In genomic region chr6:166360243-166361079, GRCh38 we compare ENCODE assay signal across 13 cellular contexts. TPM values are rescaled to one million over a fixed set of nuclear protein-coding genes. Genes with fewer than 3 reads are reported as not detected.
DNase-seq lines count a peak whose midpoint lies in the region; ATAC-seq and TF ChIP-seq lines count a peak whose summit lies in the region.
"Had no signal": no experiment of that assay in that cellular context is flagged by ENCODE, and none has a peak within 500 bp of the region (broad histone marks: within the 10 kb centered on the region; RNA-seq: fewer than 3 reads in every experiment).

No MANE protein-coding gene starts in this region.

- no peaks in the 10 kb centered on the region for H3F3A ChIP-seq in PC-9 (ENCODE audit: insufficient read depth, low read depth)

- H3K27ac Mint-ChIP-seq in progenitor cell of endocrine pancreas = no peak overlapping the region
- H3K27ac Mint-ChIP-seq: activated naive CD8-positive, alpha-beta T cell; naive B cell had no signal

- no peak for ATAC-seq in HG03175 (IDR thresholded peaks at IDR 0.05; ENCODE audit: unreplicated experiment)
- no peak for ATAC-seq in HG03565 (IDR thresholded peaks at IDR 0.05; ENCODE audit: unreplicated experiment)

- H3K4me1 ChIP-seq in PC-9 (replicated peaks; ENCODE audit: insufficient read depth) (peaks cover 9% of the 10 kb centered on the region; the same call in 1 of the 2 replicates), osteoblast (ENCODE audit: insufficient read depth, low read length) (peaks cover 20% of the 10 kb centered on the region)

- H3K27me3 Mint-ChIP-seq in progenitor cell of endocrine pancreas = peaks cover 4% of the 10 kb centered on the region
- H3K27me3 Mint-ChIP-seq: activated naive CD8-positive, alpha-beta T cell had no signal

- H3K27ac ChIP-seq in PC-9 (no peak overlapping the region), osteoblast (ENCODE audit: low read depth, low read length) (no peak overlapping the region)

- no peaks in the 10 kb centered on the region for H3K9me2 ChIP-seq in PC-9 (ENCODE audit: insufficient read depth)

- no peaks in the 10 kb centered on the region for H3K4me1 Mint-ChIP-seq in progenitor cell of endocrine pancreas (ENCODE audit: low read depth)
- H3K4me1 Mint-ChIP-seq: naive B cell had no signal

- intact Hi-C loops in PC-9 (cut with micrococcal nuclease; ENCODE audit: unreplicated experiment) = no loop called here

- no peak for TF ChIP-seq CTCF in PC-9 (conservative IDR thresholded peaks at IDR 0.05)
- no peak for TF ChIP-seq CTCF in osteoblast (IDR thresholded peaks at IDR 0.05; ENCODE audit: extremely low read depth, low read depth, low read length)
- TF ChIP-seq CTCF in progenitor cell of endocrine pancreas (IDR thresholded peaks at IDR 0.05; ENCODE audit: unreplicated experiment) = no peak

- no TSS peak for BruUV-seq in PC-9 (replicated peaks; lab: Mats Ljungman, UMichigan)

- CTCF ChIA-PET in PC-9 (lab: Charles Lee) = no interaction called here

- H3K79me2 ChIP-seq in PC-9 (ENCODE audit: low read depth) (no peaks in the 10 kb centered on the region), osteoblast (ENCODE audit: insufficient read depth, low read length) (no peaks in the 10 kb centered on the region)

- H3K36me3 ChIP-seq in PC-9 (ENCODE audit: low read depth) (no peaks in the 10 kb centered on the region), osteoblast (ENCODE audit: insufficient read depth, low read length) (no peaks in the 10 kb centered on the region)

- no peak overlapping the region for H3K4me3 Mint-ChIP-seq in progenitor cell of endocrine pancreas (ENCODE audit: low read depth)
- H3K4me3 Mint-ChIP-seq: activated naive CD8-positive, alpha-beta T cell; naive B cell had no signal

- H4K20me1 ChIP-seq in PC-9 (ENCODE audit: insufficient read depth) (no peaks in the 10 kb centered on the region), osteoblast (ENCODE audit: insufficient read depth, low read length) (no peaks in the 10 kb centered on the region)

- H3K9me3 Mint-ChIP-seq in progenitor cell of endocrine pancreas (ENCODE audit: low read depth) = no peaks in the 10 kb centered on the region

- H3K36me3 Mint-ChIP-seq in progenitor cell of endocrine pancreas (ENCODE audit: insufficient read depth) = peaks cover 3% of the 10 kb centered on the region

- peak; percentile 17 for DNase-seq in HCEC 1CT
- DNase-seq in PC-9 = no peak
- peak; percentile 27 for DNase-seq in fibroblast of peridontal ligament (ENCODE audit: extremely low read depth)
- DNase-seq in osteoblast (ENCODE audit: insufficient read length, low spot score, missing footprints) = peak; percentile 81
- DNase-seq in NCI-H1092 (lab: John Stamatoyannopoulos, UW) = no peak
- DNase-seq in progenitor cell of endocrine pancreas (ENCODE audit: low spot score, unreplicated experiment) = no peak
- DNase-seq: naive B cell, NCI-H446 treated with DMSO at 0.1 percent for 48 hours had no signal

- H3K4me2 ChIP-seq in PC-9 (peak overlapping the region; percentile 50), osteoblast (ENCODE audit: insufficient read depth, low read length) (no peak overlapping the region)

- H3K27me3 ChIP-seq in PC-9 (ENCODE audit: insufficient read depth, low read depth) (0 out of 2 replicates have a peak, but pooled peaks cover 3% of the 10 kb centered on the region), osteoblast (ENCODE audit: insufficient read depth, low read length) (peaks cover 2% of the 10 kb centered on the region)

- POLR2A ChIA-PET in PC-9 (lab: Charles Lee; ENCODE audit: unreplicated experiment) = no interaction called here

- no peak overlapping the region for H3K4me3 ChIP-seq in PC-9
- no peak overlapping the region for H3K4me3 ChIP-seq in osteoblast (ENCODE audit: insufficient read depth, low read length)

- H3K9me3 ChIP-seq in PC-9 (ENCODE audit: insufficient read depth, low read depth) (no peaks in the 10 kb centered on the region), osteoblast (ENCODE audit: low read depth, low read length) (no peaks in the 10 kb centered on the region)

- H2AFZ ChIP-seq in PC-9 (peak overlapping the region; percentile 44; the same call in 1 of the 2 replicates), osteoblast (ENCODE audit: low read length) (no peak overlapping the region)

RNA-seq across cellular contexts. Expression of gene SFT2D1, which starts 18.1 kb away (rescaled TPM):
- 31.5 and 39.9 TPM in 2 replicates for total RNA-seq in PC-9 (2021)
- total RNA-seq in osteoblast = 22.1 and 25.7 TPM in 2 replicates
- 25.4 and 29.8 TPM in 2 replicates for total RNA-seq in progenitor cell of endocrine pancreas

RNA-seq across cellular contexts. Expression of gene MPC1, which starts 22.3 kb away (rescaled TPM):
- total RNA-seq in PC-9 (2021) (7.4 and 13.3 TPM in 2 replicates), osteoblast (23.5 and 29.5 TPM in 2 replicates), progenitor cell of endocrine pancreas (20.3 and 20.6 TPM in 2 replicates)

RNA-seq across cellular contexts. Expression of gene PRR18, which starts 52.3 kb away (rescaled TPM):
- total RNA-seq in PC-9 (2021) = not detected in 2 replicates
- total RNA-seq in osteoblast = 0.29 TPM in 1 of 2 replicates, not detected in the other
- 0.60 and 0.93 TPM in 2 replicates for total RNA-seq in progenitor cell of endocrine pancreas
- total RNA-seq: H4; T-helper 2 cell treated with Interferon-gamma antibody and Interleukin-4, amounts not matched to agents 100 ng/mL and 5 ng/mL, for 36 hours had no signal

Comparison
In these comparisons a context has a peak if more than half of its experiments do, and no peak if none do; other contexts are left out.
1. DNase-seq: peak in HCEC 1CT (single experiment), fibroblast of peridontal ligament (single experiment) and osteoblast (single experiment); none in PC-9 (0 of 2), NCI-H1092 (single experiment) and progenitor cell of endocrine pancreas (single experiment).